Comparison of ENCODE assay signal across 21 cellular contexts in genomic region chr5:23675456-23675855, GRCh38.
"Had no signal": no experiment of that assay in that cellular context is flagged by ENCODE, and none has a peak within 500 bp of the region (broad histone marks: within the 10 kb centered on the region; RNA-seq: fewer than 3 reads in every experiment).

No MANE protein-coding gene starts in this region.

- H3K27me3 ChIP-seq: colonic mucosa, dorsolateral prefrontal cortex, hepatocyte, pancreas, right atrium auricular region, upper lobe of left lung had no signal

- DNase-seq: activated CD4-positive, alpha-beta memory T cell treated with anti-CD3 and anti-CD28 coated beads, Interleukin-2, amount 10 ng/mL, durations not matched to agents 7 days and 5 days; activated CD4-positive, alpha-beta T cell treated with anti-CD3 and anti-CD28 coated beads, Interleukin-2, amount 10 ng/mL, durations not matched to agents 24 days and 14 days; activated effector memory CD4-positive, alpha-beta T cell treated with Interleukin-2 at 50 U/mL for 16 hours; activated naive CD4-positive, alpha-beta T cell treated with anti-CD3 and anti-CD28 coated beads, Interleukin-2, amount 10 ng/mL, durations not matched to agents 7 days and 5 days; activated T-cell treated with anti-CD3 and anti-CD28 coated beads, Interleukin-2, amount 50 U/mL, for 72 hours; amygdala; colonic mucosa; dorsolateral prefrontal cortex; effector memory CD8-positive, alpha-beta T cell; foreskin melanocyte; left ventricle myocardium superior; pancreas; psoas muscle; stimulated activated CD4-positive, alpha-beta T cell treated with anti-CD3 and anti-CD28 coated beads, Interleukin-4, amount 100 ng/mL, for 24 hours; stimulated activated naive CD8-positive, alpha-beta T cell treated with anti-CD3 and anti-CD28 coated beads, Interleukin-15, Interleukin-2, amounts not matched to agents 100 U/mL and 50 U/mL, for 24 hours; upper lobe of left lung had no signal

- FAIRE-seq: bronchial epithelial cell, endothelial cell of umbilical vein, pancreas had no signal

- H3K36me3 ChIP-seq: colonic mucosa, pancreas, right atrium auricular region, upper lobe of left lung had no signal

- H3K4me2 ChIP-seq: hepatocyte had no signal

- H3K4me3 ChIP-seq: colonic mucosa, dorsolateral prefrontal cortex, hepatocyte, pancreas, psoas muscle, right atrium auricular region, upper lobe of left lung had no signal

- H3K4me1 ChIP-seq: colonic mucosa, pancreas, psoas muscle, right atrium auricular region, upper lobe of left lung had no signal

- H2AFZ ChIP-seq: hepatocyte had no signal

- ATAC-seq: activated T-cell treated with anti-CD3 and anti-CD28 coated beads, Interleukin-2, amount 50 U/mL, for 72 hours; effector memory CD8-positive, alpha-beta T cell; esophagus mucosa; left ventricle myocardium superior; pancreas; stimulated activated naive CD8-positive, alpha-beta T cell treated with anti-CD3 and anti-CD28 coated beads, Interleukin-15, Interleukin-2, amounts not matched to agents 100 U/mL and 50 U/mL, for 24 hours had no signal

- H3K27ac ChIP-seq: colonic mucosa, dorsolateral prefrontal cortex, hepatocyte, pancreas, psoas muscle, right atrium auricular region, upper lobe of left lung had no signal

- H3K9me3 ChIP-seq: colonic mucosa, pancreas, right atrium auricular region had no signal
